Comparison of ENCODE assay signal across 17 cellular contexts in genomic region chr4:89803915-89804314, GRCh38. TPM values are rescaled to one million over a fixed set of nuclear protein-coding genes. Genes with fewer than 3 reads are reported as not detected.
DNase-seq lines count a peak whose midpoint lies in the region; ATAC-seq and TF ChIP-seq lines count a peak whose summit lies in the region.
"Had no signal": no experiment of that assay in that cellular context is flagged by ENCODE, and none has a peak within 500 bp of the region (broad histone marks: within the 10 kb centered on the region; RNA-seq: fewer than 3 reads in every experiment).

No MANE protein-coding gene starts in this region.

- peak overlapping the region; percentile 31 for H3K27ac Mint-ChIP-seq in Calu3 (ENCODE audit: unreplicated experiment)
- H3K27ac Mint-ChIP-seq: CD8-positive, alpha-beta T cell; H9; IgD-negative memory B cell had no signal

- CTCF ChIA-PET in Calu3 (lab: Charles Lee), result no interaction called here

- ATAC-seq in HG02678 (IDR thresholded peaks at IDR 0.05; ENCODE audit: unreplicated experiment) (no peak), GM21447 (IDR thresholded peaks at IDR 0.05; ENCODE audit: unreplicated experiment) (no peak), HG03342 (IDR thresholded peaks at IDR 0.05; ENCODE audit: unreplicated experiment) (no peak)
- ATAC-seq: CD8-positive, alpha-beta T cell; GM12878; HepG2 had no signal

- no peak overlapping the region for H3K4me3 Mint-ChIP-seq in Calu3 (ENCODE audit: low read depth, unreplicated experiment)
- H3K4me3 Mint-ChIP-seq: CD8-positive, alpha-beta T cell; H9; IgD-negative memory B cell had no signal

- H3K27me3 Mint-ChIP-seq in Calu3 (ENCODE audit: unreplicated experiment), result no peaks in the 10 kb centered on the region
- H3K27me3 Mint-ChIP-seq: IgD-negative memory B cell had no signal

- H3K9me3 Mint-ChIP-seq in Calu3 (ENCODE audit: low read depth, unreplicated experiment), result no peaks in the 10 kb centered on the region
- H3K9me3 Mint-ChIP-seq: CD8-positive, alpha-beta T cell; H9; IgD-negative memory B cell had no signal

- no peak for TF ChIP-seq CTCF in Calu3 (IDR thresholded peaks at IDR 0.05; ENCODE audit: unreplicated experiment)

- no peaks in the 10 kb centered on the region for H3K4me1 Mint-ChIP-seq in Calu3 (ENCODE audit: low read depth, unreplicated experiment)
- H3K4me1 Mint-ChIP-seq: H9, IgD-negative memory B cell had no signal

- in situ Hi-C loops in SK-MEL-5 (cut with HindIII; ENCODE audit: low pct_unique_long_range_greater_than_20kb, low sequenced_read_pairs), result no loop called here

- BruUV-seq in Calu3 (replicated peaks; lab: Mats Ljungman, UMichigan), result no TSS peak

- intact Hi-C loops in Calu3 (cut with micrococcal nuclease; ENCODE audit: unreplicated experiment), result loop anchor here (5.0 kb wide), 1 partner anchor 33 kb away; the partner anchor contains the start of gene SNCA

- no peak for DNase-seq in Calu3
- DNase-seq in SK-MEL-5 (ENCODE audit: low read depth, low spot score), result peak; percentile 32
- peak; percentile 66 for DNase-seq in foreskin melanocyte
- no peak for DNase-seq in activated T-cell treated with anti-CD3 and anti-CD28 coated beads, Interleukin-2, amount 50 U/mL, for 48 hours
- DNase-seq: 8988T; CD8-positive, alpha-beta T cell; DMS 273 treated with DMSO at 0.1 percent for 48 hours; DMS53; DND-41; EL; H9 had no signal

- H3K36me3 Mint-ChIP-seq in Calu3 (ENCODE audit: insufficient read depth, unreplicated experiment), result no peaks in the 10 kb centered on the region
- H3K36me3 Mint-ChIP-seq: CD8-positive, alpha-beta T cell; IgD-negative memory B cell had no signal

RNA-seq across cellular contexts. Expression of gene SNCA, which starts 33.0 kb away (rescaled TPM):
- total RNA-seq in Calu3 (2022), result 27.6 and 36.8 TPM in 2 replicates
- 179 and 186 TPM in 2 replicates for total RNA-seq in SK-MEL-5 (2014; rRNA removed; shearing (Covaris generic))
- 221 and 235 TPM in 2 replicates for polyA plus RNA-seq in SK-MEL-5 (2015; cell fraction: cytosol; rRNA removed)
- polyA plus RNA-seq in SK-MEL-5 (2015; cell fraction: nucleus; rRNA removed), result 51.3 and 60.2 TPM in 2 replicates
- total RNA-seq: CD8-positive, alpha-beta T cell; GM12878; HepG2 had no signal
- polyA plus RNA-seq: HepG2 had no signal

Comparison
In these comparisons a context has a peak if more than half of its experiments do, and no peak if none do; other contexts are left out.
1. DNase-seq: peak in SK-MEL-5 (single experiment) and foreskin melanocyte (single experiment); none in Calu3 (single experiment) and activated T-cell treated with anti-CD3 and anti-CD28 coated beads, Interleukin-2, amount 50 U/mL, for 48 hours (0 of 2).